Comparison of ENCODE assay signal across 13 cellular contexts in the genomic region with DNA sequence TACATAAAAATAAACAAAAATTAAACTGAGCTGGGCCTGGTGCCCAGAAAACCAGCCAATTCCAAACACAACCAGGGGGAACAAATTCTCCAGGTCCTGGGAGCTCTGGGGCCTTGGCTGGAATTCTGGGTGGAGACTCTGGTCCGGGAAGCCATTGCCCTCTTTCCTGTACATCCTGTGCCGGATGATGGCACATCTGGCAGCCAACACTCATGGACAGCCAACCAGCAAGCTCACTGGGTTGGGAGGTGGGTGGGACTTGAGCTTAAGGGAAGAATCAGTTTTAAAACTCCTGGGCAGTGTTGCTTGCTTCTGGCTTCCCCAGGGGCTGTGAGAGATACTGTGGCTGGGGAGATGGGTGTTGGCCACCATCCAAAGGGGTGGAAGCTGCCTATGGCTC. TPM values are rescaled to one million over a fixed set of nuclear protein-coding genes. Genes with fewer than 3 reads are reported as not detected.
DNase-seq lines count a peak whose midpoint lies in the region; ATAC-seq, FAIRE-seq and TF ChIP-seq lines count a peak whose summit lies in the region.
"Had no signal": no experiment of that assay in that cellular context is flagged by ENCODE, and none has a peak within 500 bp of the region (broad histone marks: within the 10 kb centered on the region; RNA-seq: fewer than 3 reads in every experiment).

No MANE protein-coding gene starts in this region.

- no peaks in the 10 kb centered on the region for H3K9me3 ChIP-seq in A549
- no peaks in the 10 kb centered on the region for H3K9me3 ChIP-seq in H1 (ENCODE audit: insufficient read depth in 2 of 2, low read depth in 1 of 2, low read length in 1 of 2)
- no peaks in the 10 kb centered on the region for H3K9me3 ChIP-seq in mucosa of descending colon

- peaks cover 14% of the 10 kb centered on the region for H3K27me3 Mint-ChIP-seq in type B pancreatic cell
- peaks cover 11% of the 10 kb centered on the region for H3K27me3 Mint-ChIP-seq in activated CD8-positive, alpha-beta T cell treated with anti-CD3 and anti-CD28 coated beads, Interleukin-2, amount 10 ng/mL, durations not matched to agents 7 days and 5 days (ENCODE audit: low read depth)

- no peak overlapping the region for H3K9ac ChIP-seq in H1 (replicated peaks in 1 of 4; ENCODE audit: extremely low read depth in 1 of 4, low read depth in 3 of 4, low read length in 3 of 4)

- no peaks in the 10 kb centered on the region for H3K36me3 Mint-ChIP-seq in type B pancreatic cell
- H3K36me3 Mint-ChIP-seq in activated CD8-positive, alpha-beta T cell treated with anti-CD3 and anti-CD28 coated beads, Interleukin-2, amount 10 ng/mL, durations not matched to agents 7 days and 5 days (ENCODE audit: low read depth): no peaks in the 10 kb centered on the region
- H3K36me3 Mint-ChIP-seq: activated naive CD8-positive, alpha-beta T cell; CD14-positive monocyte had no signal

- TF ChIP-seq CTCF in A549 (IDR thresholded peaks at IDR 0.05) (no peak), H1 (IDR thresholded peaks at IDR 0.05; ENCODE audit: control extremely low read depth in 1 of 3, insufficient read depth in 1 of 3, low read depth in 1 of 3, low read length in 3 of 3) (no peak), mucosa of descending colon (IDR thresholded peaks at IDR 0.05) (no peak), type B pancreatic cell (conservative IDR thresholded peaks at IDR 0.05) (no peak)

- H3K4me2 ChIP-seq in A549: no peak overlapping the region
- no peak overlapping the region for H3K4me2 ChIP-seq in H1 (ENCODE audit: insufficient read depth in 1 of 2, low read depth in 2 of 2, low read length in 2 of 2)

- no peaks in the 10 kb centered on the region for H3K79me2 ChIP-seq in H1 (ENCODE audit: control insufficient read depth in 1 of 2, insufficient read depth in 2 of 2, low read length in 2 of 2)

- TF ChIP-seq POLR2A in A549 (IDR thresholded peaks at IDR 0.05; ENCODE audit: low read length) (no peak), H1 (IDR thresholded peaks at IDR 0.05; ENCODE audit: control extremely low read depth in 1 of 2, low read depth in 2 of 2, low read length in 2 of 2) (no peak)

- H4K5ac ChIP-seq in H1 (ENCODE audit: insufficient read length, low read depth, low read length): no peak overlapping the region

- DNase-seq in A549 (ENCODE audit: low read depth in 1 of 2, low spot score in 1 of 2): no peak
- peak; percentile 70 for DNase-seq in NCI-H226
- DNase-seq in H1 (ENCODE audit: low read depth in 1 of 2, low spot score in 2 of 2): no peak
- no peak for DNase-seq in mucosa of descending colon
- no peak for DNase-seq in type B pancreatic cell (ENCODE audit: extremely low spot score, unreplicated experiment)
- DNase-seq in activated T-cell treated with anti-CD3 and anti-CD28 coated beads, Interleukin-2, amount 50 U/mL, for 1 hour: no peak
- no peak for DNase-seq in activated CD8-positive, alpha-beta T cell treated with anti-CD3 and anti-CD28 coated beads, Interleukin-2, amount 10 ng/mL, durations not matched to agents 7 days and 5 days
- DNase-seq: NCI-H345 had no signal

- H2BK120ac ChIP-seq in H1 (replicated peaks; ENCODE audit: low read depth, low read length): peak overlapping the region; percentile 31

- H4K20me1 ChIP-seq in H1 (replicated peaks in 1 of 2; ENCODE audit: control insufficient read depth in 1 of 2, insufficient read depth in 2 of 2, low read length in 2 of 2): no peaks in the 10 kb centered on the region

- H3K36me3 ChIP-seq in H1 (ENCODE audit: control insufficient read depth in 2 of 4, insufficient read depth in 4 of 4, low read length in 3 of 4) (no peaks in the 10 kb centered on the region), mucosa of descending colon (ENCODE audit: low read depth) (no peaks in the 10 kb centered on the region)

- peak overlapping the region; percentile 96 for H2BK5ac ChIP-seq in H1 (ENCODE audit: low read depth, low read length)

- peak overlapping the region; percentile 75 for H4K91ac ChIP-seq in H1 (replicated peaks; ENCODE audit: insufficient read length, low read length)

- peak overlapping the region; percentile 98 for H2BK12ac ChIP-seq in H1 (ENCODE audit: low read depth, low read length)

- peaks cover 6% of the 10 kb centered on the region for H3K4me1 Mint-ChIP-seq in type B pancreatic cell (ENCODE audit: unreplicated experiment)
- peaks cover 7% of the 10 kb centered on the region for H3K4me1 Mint-ChIP-seq in activated CD8-positive, alpha-beta T cell treated with anti-CD3 and anti-CD28 coated beads, Interleukin-2, amount 10 ng/mL, durations not matched to agents 7 days and 5 days (ENCODE audit: low read depth)
- H3K4me1 Mint-ChIP-seq: CD14-positive monocyte had no signal

- H3K9me3 Mint-ChIP-seq in type B pancreatic cell: no peaks in the 10 kb centered on the region
- no peaks in the 10 kb centered on the region for H3K9me3 Mint-ChIP-seq in activated CD8-positive, alpha-beta T cell treated with anti-CD3 and anti-CD28 coated beads, Interleukin-2, amount 10 ng/mL, durations not matched to agents 7 days and 5 days (ENCODE audit: insufficient read depth)

- H3K79me1 ChIP-seq in H1 (ENCODE audit: low read depth, low read length): no peaks in the 10 kb centered on the region

- H2AFZ ChIP-seq in H1 (ENCODE audit: low read length): no peak overlapping the region

- POLR2A ChIA-PET in A549 (lab: Yijun Ruan, JAX) (no interaction called here), H1 (lab: Charles Lee; ENCODE audit: partially characterized antibody) (interaction anchor here (0.6 to 14.8 kb wide), 8 partner anchors 10 to 61 kb away, joined by 3 to 160 read pairs (median 8); partner anchors contain the start of gene PCDH1)
- POLR2A ChIA-PET in activated CD8-positive, alpha-beta T cell treated with anti-CD3 and anti-CD28 coated beads, Interleukin-2, amount 10 ng/mL, durations not matched to agents 7 days and 5 days (lab: Charles Lee): no interaction called here

- peak overlapping the region; percentile 62; the same call in 1 of the 2 replicates for H2BK15ac ChIP-seq in H1 (ENCODE audit: low read length)

- no peak overlapping the region for H3K56ac ChIP-seq in H1 (replicated peaks; ENCODE audit: insufficient read length, low read depth, low read length)

- TF ChIP-seq EP300 in A549 (IDR thresholded peaks at IDR 0.05): no peak
- no peak for TF ChIP-seq EP300 in H1 (IDR thresholded peaks at IDR 0.05; ENCODE audit: borderline replicate concordance in 1 of 2, low read depth in 2 of 2, low read length in 2 of 2)

- H3K27ac ChIP-seq in A549 (peak overlapping the region; percentile 60 to 74; a peak in 5 of 6 replicates), H1 (ENCODE audit: low read depth, low read length) (no peak overlapping the region)
- H3K27ac ChIP-seq: HL-60 had no signal

- ATAC-seq in A549 (peak in 1 of 2 experiments; percentile 57; a peak in 3 of 6 replicates), mucosa of descending colon (peak; percentile 46), HG02938 (IDR thresholded peaks at IDR 0.05; ENCODE audit: unreplicated experiment) (no peak)
- no peak for ATAC-seq in activated CD8-positive, alpha-beta T cell treated with anti-CD3 and anti-CD28 coated beads, Interleukin-2, amount 10 ng/mL, durations not matched to agents 7 days and 5 days
- ATAC-seq: GM12878 had no signal

- intact Hi-C loops in mucosa of descending colon (cut with DNase I, micrococcal nuclease): no loop called here

- H3K4me1 ChIP-seq in A549 (peaks cover 17% of the 10 kb centered on the region; the same call in 2 of the 3 replicates), H1 (replicated peaks in 1 of 4; ENCODE audit: control insufficient read depth in 3 of 4, insufficient read depth in 4 of 4, low read length in 3 of 4) (peaks cover 17 to 26% (median 20%) of the 10 kb centered on the region in 4 experiments), mucosa of descending colon (ENCODE audit: low read depth) (no peaks in the 10 kb centered on the region)

- FAIRE-seq in A549 (lab: Jason Lieb, UNC) (no peak), H1 (lab: Jason Lieb, UNC) (no peak)
- FAIRE-seq: GM12878 had no signal

- no peak overlapping the region for H3K4ac ChIP-seq in H1 (replicated peaks; ENCODE audit: insufficient read length, low read depth, low read length)

- H2AK5ac ChIP-seq in H1 (ENCODE audit: low read depth, low read length): peak overlapping the region; percentile 86

- H3K4me3 Mint-ChIP-seq in type B pancreatic cell: no peak overlapping the region
- H3K4me3 Mint-ChIP-seq in activated CD8-positive, alpha-beta T cell treated with anti-CD3 and anti-CD28 coated beads, Interleukin-2, amount 10 ng/mL, durations not matched to agents 7 days and 5 days: no peak overlapping the region
- H3K4me3 Mint-ChIP-seq: activated naive CD8-positive, alpha-beta T cell; CD14-positive monocyte had no signal

- peak overlapping the region; percentile 62 for H3K18ac ChIP-seq in H1 (ENCODE audit: extremely low read depth, low read length)

- no peak overlapping the region for H3K14ac ChIP-seq in H1 (ENCODE audit: insufficient read length)

- H3K4me3 ChIP-seq in A549 (no peak overlapping the region), H1 (ENCODE audit: extremely low read depth in 1 of 4, insufficient read depth in 2 of 4, low read depth in 3 of 4, low read length in 4 of 4) (no peak overlapping the region), mucosa of descending colon (no peak overlapping the region)
- H3K4me3 ChIP-seq: GM12878 had no signal

- 31% methylated on average over 2 of the region's 2 CpGs for WGBS in A549 (ENCODE audit: missing lambda C conversion rate)
- 100% methylated on average over 2 of the region's 2 CpGs; no CpG with 5 or more reads in 1 of the 2 experiments for WGBS in H1 (ENCODE audit: extremely low coverage in 1 of 2, insufficient coverage in 1 of 2, insufficient read length in 1 of 2, insufficient replicate concordance in 2 of 2, low coverage in 1 of 2, low lambda C conversion rate in 2 of 2, missing lambda C conversion rate in 1 of 2), 2 experiments

- H2BK20ac ChIP-seq in H1 (ENCODE audit: low read length): peak overlapping the region; percentile 73

- CTCF ChIA-PET in A549 (lab: Yijun Ruan, JAX) (interaction anchor here (1.2 to 6.2 kb wide), 4 partner anchors 9 to 147 kb away, joined by 3 to 40 read pairs (median 9); partner anchors contain the start of genes PCDH1 and RNF14), H1 (lab: Charles Lee; ENCODE audit: partially characterized antibody) (interaction anchor here (0.7 to 14.3 kb wide), 28 partner anchors 8 to 153 kb away, joined by 3 to 232 read pairs (median 4); partner anchors contain the start of genes PCDH1, PCDH12 and RNF14)
- CTCF ChIA-PET in activated CD8-positive, alpha-beta T cell treated with anti-CD3 and anti-CD28 coated beads, Interleukin-2, amount 10 ng/mL, durations not matched to agents 7 days and 5 days (lab: Charles Lee): interaction anchor here (0.6 to 1.5 kb wide), 6 partner anchors 8 to 130 kb away, joined by 3 to 7 read pairs (median 4); partner anchors contain the start of gene PCDH1

- H3K27me3 ChIP-seq in H1 (replicated peaks in 1 of 4; ENCODE audit: control insufficient read depth in 3 of 4, extremely low read depth in 1 of 4, insufficient read depth in 3 of 4, low read length in 3 of 4): no peaks in the 10 kb centered on the region

- no peak for TF ChIP-seq RAD21 in A549 (conservative IDR thresholded peaks at IDR 0.05 in 1 of 2, IDR thresholded peaks at IDR 0.05 in 1 of 2)
- TF ChIP-seq RAD21 in H1 (IDR thresholded peaks at IDR 0.05 in 1 of 2, conservative IDR thresholded peaks at IDR 0.05 in 1 of 2; ENCODE audit: low read depth in 2 of 2, low read length in 2 of 2): no peak

- H3K27ac Mint-ChIP-seq in type B pancreatic cell: no peak overlapping the region
- H3K27ac Mint-ChIP-seq in activated CD8-positive, alpha-beta T cell treated with anti-CD3 and anti-CD28 coated beads, Interleukin-2, amount 10 ng/mL, durations not matched to agents 7 days and 5 days: no peak overlapping the region
- H3K27ac Mint-ChIP-seq: activated naive CD8-positive, alpha-beta T cell; CD14-positive monocyte had no signal

- H3K23ac ChIP-seq in H1 (ENCODE audit: insufficient read length): no peak overlapping the region

- H3K23me2 ChIP-seq in H1 (ENCODE audit: low read depth, low read length): peaks cover under 1% of the 10 kb centered on the region; the same call in 1 of the 2 replicates

- H4K8ac ChIP-seq in H1 (ENCODE audit: extremely low read depth, insufficient read depth, low read length): no peak overlapping the region

RNA-seq across cellular contexts. Expression of gene PCDH1, which starts 56.1 kb away (rescaled TPM):
- polyA plus RNA-seq in A549 (2011; rRNA removed): 2.9 and 3.9 TPM in 2 replicates
- 0.52 TPM in 2 replicates for polyA plus RNA-seq in A549 (2012; cell fraction: cytosol; rRNA removed)
- polyA plus RNA-seq in A549 (2012; cell fraction: nucleus; rRNA removed): 1.1 and 1.5 TPM in 2 replicates
- 0.41 to 0.57 TPM (median 0.41 TPM) in 3 replicates for polyA plus RNA-seq in A549 (2017; fragmentation: RNase III; extraction: RNeasy Plus Mini Kit Qiagen cat#74134 plus additional on column Dnase treatment)
- 10.5 and 13.7 TPM in 2 replicates for polyA minus RNA-seq in A549 (2011; rRNA and poly(A)+ RNA removed)
- 101 and 106 TPM in 2 replicates for total RNA-seq in H1 (2021; fragmentation: NEBNext Ultra II Directional; extraction: Animal tissue kit (Norgen Biotek cat#: 25700))
- polyA plus RNA-seq in H1 (2011; rRNA removed): 102 and 120 TPM in 2 replicates
- 88.6 TPM for polyA plus RNA-seq in H1 (2011; cell fraction: cytosol; rRNA removed)
- polyA plus RNA-seq in H1 (2011; cell fraction: nucleus; rRNA removed): 154 TPM
- polyA plus RNA-seq in H1 (2012, experiment 1 of 2): 74.4 to 110 TPM (median 100 TPM) in 4 replicates
- 97.8 TPM for polyA plus RNA-seq in H1 (2012, experiment 2 of 2)
- 130 TPM for polyA plus RNA-seq in H1 (2013, experiment 1 of 2)
- polyA plus RNA-seq in H1 (2013, experiment 2 of 2): 120 TPM
- polyA minus RNA-seq in H1 (2011; rRNA and poly(A)+ RNA removed): 292 and 318 TPM in 2 replicates
- polyA minus RNA-seq in H1 (2011; cell fraction: cytosol; rRNA and poly(A)+ RNA removed): 143 TPM
- 96.9 TPM for polyA minus RNA-seq in H1 (2011; cell fraction: nucleus; rRNA and poly(A)+ RNA removed)
- total RNA-seq in mucosa of descending colon: 100 to 1,000 TPM in 2 of 3 donors, 10 to 100 TPM in 1; 75.1 to 159 (median 127) TPM
- 22.8 and 41.7 TPM in 2 replicates for total RNA-seq in type B pancreatic cell (ENCODE audit: low replicate concordance)
- not detected for total RNA-seq in activated CD8-positive, alpha-beta T cell treated with anti-CD3 and anti-CD28 coated beads, Interleukin-2, amount 10 ng/mL, durations not matched to agents 7 days and 5 days
- polyA plus RNA-seq: CD14-positive monocyte had no signal

Comparison
In these comparisons a context has a peak if more than half of its experiments do, and no peak if none do; other contexts are left out.
1. RNA of gene PCDH1, which starts 56.1 kb away (total RNA-seq): 75.1 to 159 TPM in mucosa of descending colon, 101 to 106 TPM in H1 and 22.8 to 41.7 TPM in type B pancreatic cell; not detected in activated CD8-positive, alpha-beta T cell treated with anti-CD3 and anti-CD28 coated beads, Interleukin-2, amount 10 ng/mL, durations not matched to agents 7 days and 5 days; every median in the first group is over 10 times any median in the second.